ENCODE assay signal across 16 cellular contexts in the genomic region with DNA sequence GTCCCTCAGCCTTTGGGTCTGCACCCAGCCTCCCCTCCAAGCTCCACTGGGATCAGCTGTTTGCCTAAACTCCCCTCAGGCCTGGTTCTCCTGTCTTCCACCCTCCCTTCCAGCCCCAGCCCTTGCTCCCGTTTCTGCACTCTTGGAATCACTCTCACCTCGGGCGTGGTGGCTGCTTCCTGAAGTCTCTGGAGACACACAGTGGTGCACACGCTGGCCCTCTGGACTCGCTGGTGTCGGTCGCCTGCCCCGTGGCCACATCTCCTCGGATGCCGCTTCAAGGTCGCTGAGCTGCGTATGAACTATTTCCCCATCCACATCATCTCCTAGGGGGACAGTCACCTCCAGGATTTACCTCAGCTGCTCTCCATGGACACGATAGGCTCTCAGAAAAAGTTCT.
"Had no signal": no experiment of that assay in that cellular context is flagged by ENCODE, and none has a peak within 500 bp of the region (broad histone marks: within the 10 kb centered on the region; RNA-seq: fewer than 3 reads in every experiment).

No MANE protein-coding gene starts in this region.

- H3K36me3 Mint-ChIP-seq: activated naive CD4-positive, alpha-beta T cell treated with anti-CD3 and anti-CD28 coated beads, Interleukin-2, amount 50 U/mL, for 24 hours; brain; naive B cell; stimulated activated naive B cell treated with anti-CD40 and anti-IgM and Interleukin-4, amounts not matched to agents 10 μg/mL and 1 μg/mL and 100 μg/mL, for 72 hours had no signal

- H3K27ac Mint-ChIP-seq: activated naive CD4-positive, alpha-beta T cell treated with anti-CD3 and anti-CD28 coated beads, Interleukin-2, amount 50 U/mL, for 24 hours; activated T-helper 2 cell treated with anti-CD3 and anti-CD28 coated beads, Interferon-gamma antibody, Interleukin-2, Interleukin-4, amounts not matched to agents 10 μg/mL and 5 μg/mL and 100 μg/mL, durations not matched to agents 14 hours and 24 hours and 36 hours; brain; dendritic cell treated with granulocyte-macrophage colony-stimulating factor and Interleukin-4, amounts not matched to agents 40 ng/mL and 50 ng/mL, for 4 days; progenitor cell of endocrine pancreas had no signal

- H3K27me3 Mint-ChIP-seq: activated naive CD4-positive, alpha-beta T cell treated with anti-CD3 and anti-CD28 coated beads, Interleukin-2, amount 50 U/mL, for 24 hours; progenitor cell of endocrine pancreas had no signal

- H3K36me3 ChIP-seq: neutrophil, transverse colon had no signal

- H3K27me3 ChIP-seq: hepatocyte, neutrophil, transverse colon had no signal

- DNase-seq: activated CD4-positive, alpha-beta T cell treated with anti-CD3 and anti-CD28 coated beads for 4 hours; amniotic stem cell; effector memory CD8-positive, alpha-beta T cell; naive B cell; right cardiac atrium; stimulated activated CD4-positive, alpha-beta T cell treated with anti-CD3 and anti-CD28 coated beads, Interleukin-1b, Interleukin-23, amount 100 ng/mL, for 48 hours; stimulated activated naive B cell treated with anti-CD40 and anti-IgM and Interleukin-4, amounts not matched to agents 10 μg/mL and 1 μg/mL and 100 μg/mL, for 72 hours; transverse colon had no signal

- H3K4me2 ChIP-seq: hepatocyte had no signal

- H3K4me3 ChIP-seq: hepatocyte, transverse colon had no signal

- H3K9me3 Mint-ChIP-seq: activated naive CD4-positive, alpha-beta T cell treated with anti-CD3 and anti-CD28 coated beads, Interleukin-2, amount 50 U/mL, for 24 hours; activated T-helper 2 cell treated with anti-CD3 and anti-CD28 coated beads, Interferon-gamma antibody, Interleukin-2, Interleukin-4, amounts not matched to agents 10 μg/mL and 5 μg/mL and 100 μg/mL, durations not matched to agents 14 hours and 24 hours and 36 hours; dendritic cell treated with granulocyte-macrophage colony-stimulating factor and Interleukin-4, amounts not matched to agents 40 ng/mL and 50 ng/mL, for 4 days; effector memory CD8-positive, alpha-beta T cell; naive B cell; stimulated activated naive B cell treated with anti-CD40 and anti-IgM and Interleukin-4, amounts not matched to agents 10 μg/mL and 1 μg/mL and 100 μg/mL, for 72 hours had no signal

- H3K4me1 ChIP-seq: transverse colon had no signal

- H3K79me2 ChIP-seq: hepatocyte had no signal

- H3K9me3 ChIP-seq: neutrophil, transverse colon had no signal

- H3K27ac ChIP-seq: epithelial cell of prostate, hepatocyte, neutrophil, transverse colon had no signal

- H3K4me3 Mint-ChIP-seq: brain; dendritic cell treated with granulocyte-macrophage colony-stimulating factor and Interleukin-4, amounts not matched to agents 40 ng/mL and 50 ng/mL, for 4 days; effector memory CD8-positive, alpha-beta T cell had no signal

- H2AFZ ChIP-seq: hepatocyte had no signal
